In the genomic region with DNA sequence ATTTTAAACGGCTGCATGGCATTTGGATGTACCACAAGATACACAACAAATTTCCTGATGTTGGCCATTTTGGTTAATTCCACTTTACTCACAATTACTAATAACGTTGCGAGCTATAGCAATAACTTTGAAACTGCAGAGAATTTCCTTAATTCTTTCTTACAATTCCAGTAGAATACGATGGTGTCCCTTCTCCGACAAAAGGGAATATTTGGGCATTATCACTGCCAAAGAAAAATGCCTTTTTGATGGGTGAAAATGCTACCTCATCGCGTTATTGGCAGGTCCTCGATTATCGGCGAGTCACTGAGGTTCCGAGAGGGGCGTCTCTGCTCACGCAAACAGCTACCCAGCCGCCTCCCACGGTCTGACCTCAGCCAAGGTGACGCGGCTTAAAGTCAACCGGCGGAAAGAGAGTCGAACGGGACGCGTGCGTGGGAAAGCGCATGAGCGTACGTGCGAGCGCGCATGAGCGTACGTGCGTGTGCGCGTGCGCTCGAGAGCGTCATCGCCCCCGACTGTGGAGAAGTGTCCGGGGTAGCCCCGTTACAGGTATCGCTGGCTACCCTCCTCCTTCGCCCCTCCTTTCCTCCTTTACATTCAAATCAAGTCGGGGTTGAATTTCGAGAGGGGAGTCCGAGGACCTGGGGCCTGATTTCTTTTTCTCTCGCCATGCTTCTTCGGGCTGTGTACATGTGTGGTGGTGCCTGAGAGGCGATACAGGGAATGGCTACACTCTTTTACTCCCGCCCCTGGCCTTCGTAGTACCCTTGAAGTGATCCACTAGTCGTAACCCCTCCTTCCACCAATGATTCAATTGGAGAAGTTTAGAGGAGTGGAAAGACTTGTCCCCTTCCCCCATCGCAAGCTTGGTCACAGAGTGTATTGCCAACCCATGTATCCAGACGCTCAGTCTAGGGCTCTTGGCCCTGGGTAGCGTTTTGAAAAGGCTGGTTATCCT, we compare ENCODE assay signal across 1 cellular context.
A peak's percentile ranks its signal among the peaks of the same experiment; 100 is the strongest.
TF ChIP-seq lines count a peak whose summit lies in the region.

Gene OXSM, plus strand, starts transcription at position 495 of the 961 bp plus-strand sequence. CDS start 931 bp downstream, outside the sequence.

TF ChIP-seq in K562, 482 proteins besides CTCF, POLR2A, EP300 and RAD21 (continued from another document and continues in another):
- TF ChIP-seq USF1 (CRISPR knock-in tag; IDR thresholded peaks at IDR 0.05) (peak; percentile 46; the same call in 1 of the 2 replicates), TEAD1 (CRISPR knock-in tag; IDR thresholded peaks at IDR 0.05) (peak in 1 of 2 experiments; percentile 85; a peak in 2 of 4 replicates), ZNF324 (CRISPR knock-in tag; IDR thresholded peaks at IDR 0.05) (no peak), XRCC5 (IDR thresholded peaks at IDR 0.05; ENCODE audit: low read depth, low read length) (no peak), MAFG (tag; conservative IDR thresholded peaks at IDR 0.05) (peak; percentile 90), NFRKB (IDR thresholded peaks at IDR 0.05; ENCODE audit: low read depth) (peak; percentile 56), NONO (IDR thresholded peaks at IDR 0.05; ENCODE audit: low read depth in 2 of 2, low read length in 1 of 2) (no peak), HNRNPLL (IDR thresholded peaks at IDR 0.05; ENCODE audit: low read depth, low read length, poor library complexity, severe bottlenecking) (peak; percentile 92), RAD51 (IDR thresholded peaks at IDR 0.05; ENCODE audit: borderline replicate concordance, low read depth) (no peak), ZKSCAN3 (CRISPR knock-in tag; IDR thresholded peaks at IDR 0.05) (no peak), CREBBP (IDR thresholded peaks at IDR 0.05; ENCODE audit: low read depth, low read length) (no peak), SNIP1 (IDR thresholded peaks at IDR 0.05; ENCODE audit: low read depth) (no peak), HMG20B (CRISPR knock-in tag; IDR thresholded peaks at IDR 0.05) (no peak), NCOA1 (IDR thresholded peaks at IDR 0.05; ENCODE audit: low read depth) (peak; percentile 78; the same call in 1 of the 2 replicates), E2F8 (IDR thresholded peaks at IDR 0.05; ENCODE audit: low read depth, partially characterized antibody) (no peak), ZNF431 (CRISPR knock-in tag; IDR thresholded peaks at IDR 0.05) (no peak), POU5F1 (IDR thresholded peaks at IDR 0.05; ENCODE audit: borderline replicate concordance, low read depth, low read length, partially characterized antibody) (no peak), PML (IDR thresholded peaks at IDR 0.05; ENCODE audit: low read length) (peak; percentile 59; the same call in 1 of the 2 replicates)
- TF ChIP-seq, protein P1, sequence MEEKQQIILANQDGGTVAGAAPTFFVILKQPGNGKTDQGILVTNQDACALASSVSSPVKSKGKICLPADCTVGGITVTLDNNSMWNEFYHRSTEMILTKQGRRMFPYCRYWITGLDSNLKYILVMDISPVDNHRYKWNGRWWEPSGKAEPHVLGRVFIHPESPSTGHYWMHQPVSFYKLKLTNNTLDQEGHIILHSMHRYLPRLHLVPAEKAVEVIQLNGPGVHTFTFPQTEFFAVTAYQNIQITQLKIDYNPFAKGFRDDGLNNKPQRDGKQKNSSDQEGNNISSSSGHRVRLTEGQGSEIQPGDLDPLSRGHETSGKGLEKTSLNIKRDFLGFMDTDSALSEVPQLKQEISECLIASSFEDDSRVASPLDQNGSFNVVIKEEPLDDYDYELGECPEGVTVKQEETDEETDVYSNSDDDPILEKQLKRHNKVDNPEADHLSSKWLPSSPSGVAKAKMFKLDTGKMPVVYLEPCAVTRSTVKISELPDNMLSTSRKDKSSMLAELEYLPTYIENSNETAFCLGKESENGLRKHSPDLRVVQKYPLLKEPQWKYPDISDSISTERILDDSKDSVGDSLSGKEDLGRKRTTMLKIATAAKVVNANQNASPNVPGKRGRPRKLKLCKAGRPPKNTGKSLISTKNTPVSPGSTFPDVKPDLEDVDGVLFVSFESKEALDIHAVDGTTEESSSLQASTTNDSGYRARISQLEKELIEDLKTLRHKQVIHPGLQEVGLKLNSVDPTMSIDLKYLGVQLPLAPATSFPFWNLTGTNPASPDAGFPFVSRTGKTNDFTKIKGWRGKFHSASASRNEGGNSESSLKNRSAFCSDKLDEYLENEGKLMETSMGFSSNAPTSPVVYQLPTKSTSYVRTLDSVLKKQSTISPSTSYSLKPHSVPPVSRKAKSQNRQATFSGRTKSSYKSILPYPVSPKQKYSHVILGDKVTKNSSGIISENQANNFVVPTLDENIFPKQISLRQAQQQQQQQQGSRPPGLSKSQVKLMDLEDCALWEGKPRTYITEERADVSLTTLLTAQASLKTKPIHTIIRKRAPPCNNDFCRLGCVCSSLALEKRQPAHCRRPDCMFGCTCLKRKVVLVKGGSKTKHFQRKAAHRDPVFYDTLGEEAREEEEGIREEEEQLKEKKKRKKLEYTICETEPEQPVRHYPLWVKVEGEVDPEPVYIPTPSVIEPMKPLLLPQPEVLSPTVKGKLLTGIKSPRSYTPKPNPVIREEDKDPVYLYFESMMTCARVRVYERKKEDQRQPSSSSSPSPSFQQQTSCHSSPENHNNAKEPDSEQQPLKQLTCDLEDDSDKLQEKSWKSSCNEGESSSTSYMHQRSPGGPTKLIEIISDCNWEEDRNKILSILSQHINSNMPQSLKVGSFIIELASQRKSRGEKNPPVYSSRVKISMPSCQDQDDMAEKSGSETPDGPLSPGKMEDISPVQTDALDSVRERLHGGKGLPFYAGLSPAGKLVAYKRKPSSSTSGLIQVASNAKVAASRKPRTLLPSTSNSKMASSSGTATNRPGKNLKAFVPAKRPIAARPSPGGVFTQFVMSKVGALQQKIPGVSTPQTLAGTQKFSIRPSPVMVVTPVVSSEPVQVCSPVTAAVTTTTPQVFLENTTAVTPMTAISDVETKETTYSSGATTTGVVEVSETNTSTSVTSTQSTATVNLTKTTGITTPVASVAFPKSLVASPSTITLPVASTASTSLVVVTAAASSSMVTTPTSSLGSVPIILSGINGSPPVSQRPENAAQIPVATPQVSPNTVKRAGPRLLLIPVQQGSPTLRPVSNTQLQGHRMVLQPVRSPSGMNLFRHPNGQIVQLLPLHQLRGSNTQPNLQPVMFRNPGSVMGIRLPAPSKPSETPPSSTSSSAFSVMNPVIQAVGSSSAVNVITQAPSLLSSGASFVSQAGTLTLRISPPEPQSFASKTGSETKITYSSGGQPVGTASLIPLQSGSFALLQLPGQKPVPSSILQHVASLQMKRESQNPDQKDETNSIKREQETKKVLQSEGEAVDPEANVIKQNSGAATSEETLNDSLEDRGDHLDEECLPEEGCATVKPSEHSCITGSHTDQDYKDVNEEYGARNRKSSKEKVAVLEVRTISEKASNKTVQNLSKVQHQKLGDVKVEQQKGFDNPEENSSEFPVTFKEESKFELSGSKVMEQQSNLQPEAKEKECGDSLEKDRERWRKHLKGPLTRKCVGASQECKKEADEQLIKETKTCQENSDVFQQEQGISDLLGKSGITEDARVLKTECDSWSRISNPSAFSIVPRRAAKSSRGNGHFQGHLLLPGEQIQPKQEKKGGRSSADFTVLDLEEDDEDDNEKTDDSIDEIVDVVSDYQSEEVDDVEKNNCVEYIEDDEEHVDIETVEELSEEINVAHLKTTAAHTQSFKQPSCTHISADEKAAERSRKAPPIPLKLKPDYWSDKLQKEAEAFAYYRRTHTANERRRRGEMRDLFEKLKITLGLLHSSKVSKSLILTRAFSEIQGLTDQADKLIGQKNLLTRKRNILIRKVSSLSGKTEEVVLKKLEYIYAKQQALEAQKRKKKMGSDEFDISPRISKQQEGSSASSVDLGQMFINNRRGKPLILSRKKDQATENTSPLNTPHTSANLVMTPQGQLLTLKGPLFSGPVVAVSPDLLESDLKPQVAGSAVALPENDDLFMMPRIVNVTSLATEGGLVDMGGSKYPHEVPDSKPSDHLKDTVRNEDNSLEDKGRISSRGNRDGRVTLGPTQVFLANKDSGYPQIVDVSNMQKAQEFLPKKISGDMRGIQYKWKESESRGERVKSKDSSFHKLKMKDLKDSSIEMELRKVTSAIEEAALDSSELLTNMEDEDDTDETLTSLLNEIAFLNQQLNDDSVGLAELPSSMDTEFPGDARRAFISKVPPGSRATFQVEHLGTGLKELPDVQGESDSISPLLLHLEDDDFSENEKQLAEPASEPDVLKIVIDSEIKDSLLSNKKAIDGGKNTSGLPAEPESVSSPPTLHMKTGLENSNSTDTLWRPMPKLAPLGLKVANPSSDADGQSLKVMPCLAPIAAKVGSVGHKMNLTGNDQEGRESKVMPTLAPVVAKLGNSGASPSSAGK (IDR thresholded peaks at IDR 0.05) = peak; percentile 92
- TF ChIP-seq, protein P2, sequence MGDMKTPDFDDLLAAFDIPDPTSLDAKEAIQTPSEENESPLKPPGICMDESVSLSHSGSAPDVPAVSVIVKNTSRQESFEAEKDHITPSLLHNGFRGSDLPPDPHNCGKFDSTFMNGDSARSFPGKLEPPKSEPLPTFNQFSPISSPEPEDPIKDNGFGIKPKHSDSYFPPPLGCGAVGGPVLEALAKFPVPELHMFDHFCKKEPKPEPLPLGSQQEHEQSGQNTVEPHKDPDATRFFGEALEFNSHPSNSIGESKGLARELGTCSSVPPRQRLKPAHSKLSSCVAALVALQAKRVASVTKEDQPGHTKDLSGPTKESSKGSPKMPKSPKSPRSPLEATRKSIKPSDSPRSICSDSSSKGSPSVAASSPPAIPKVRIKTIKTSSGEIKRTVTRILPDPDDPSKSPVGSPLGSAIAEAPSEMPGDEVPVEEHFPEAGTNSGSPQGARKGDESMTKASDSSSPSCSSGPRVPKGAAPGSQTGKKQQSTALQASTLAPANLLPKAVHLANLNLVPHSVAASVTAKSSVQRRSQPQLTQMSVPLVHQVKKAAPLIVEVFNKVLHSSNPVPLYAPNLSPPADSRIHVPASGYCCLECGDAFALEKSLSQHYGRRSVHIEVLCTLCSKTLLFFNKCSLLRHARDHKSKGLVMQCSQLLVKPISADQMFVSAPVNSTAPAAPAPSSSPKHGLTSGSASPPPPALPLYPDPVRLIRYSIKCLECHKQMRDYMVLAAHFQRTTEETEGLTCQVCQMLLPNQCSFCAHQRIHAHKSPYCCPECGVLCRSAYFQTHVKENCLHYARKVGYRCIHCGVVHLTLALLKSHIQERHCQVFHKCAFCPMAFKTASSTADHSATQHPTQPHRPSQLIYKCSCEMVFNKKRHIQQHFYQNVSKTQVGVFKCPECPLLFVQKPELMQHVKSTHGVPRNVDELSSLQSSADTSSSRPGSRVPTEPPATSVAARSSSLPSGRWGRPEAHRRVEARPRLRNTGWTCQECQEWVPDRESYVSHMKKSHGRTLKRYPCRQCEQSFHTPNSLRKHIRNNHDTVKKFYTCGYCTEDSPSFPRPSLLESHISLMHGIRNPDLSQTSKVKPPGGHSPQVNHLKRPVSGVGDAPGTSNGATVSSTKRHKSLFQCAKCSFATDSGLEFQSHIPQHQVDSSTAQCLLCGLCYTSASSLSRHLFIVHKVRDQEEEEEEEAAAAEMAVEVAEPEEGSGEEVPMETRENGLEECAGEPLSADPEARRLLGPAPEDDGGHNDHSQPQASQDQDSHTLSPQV (IDR thresholded peaks at IDR 0.05) = peak; percentile 91
- TF ChIP-seq, protein P3, sequence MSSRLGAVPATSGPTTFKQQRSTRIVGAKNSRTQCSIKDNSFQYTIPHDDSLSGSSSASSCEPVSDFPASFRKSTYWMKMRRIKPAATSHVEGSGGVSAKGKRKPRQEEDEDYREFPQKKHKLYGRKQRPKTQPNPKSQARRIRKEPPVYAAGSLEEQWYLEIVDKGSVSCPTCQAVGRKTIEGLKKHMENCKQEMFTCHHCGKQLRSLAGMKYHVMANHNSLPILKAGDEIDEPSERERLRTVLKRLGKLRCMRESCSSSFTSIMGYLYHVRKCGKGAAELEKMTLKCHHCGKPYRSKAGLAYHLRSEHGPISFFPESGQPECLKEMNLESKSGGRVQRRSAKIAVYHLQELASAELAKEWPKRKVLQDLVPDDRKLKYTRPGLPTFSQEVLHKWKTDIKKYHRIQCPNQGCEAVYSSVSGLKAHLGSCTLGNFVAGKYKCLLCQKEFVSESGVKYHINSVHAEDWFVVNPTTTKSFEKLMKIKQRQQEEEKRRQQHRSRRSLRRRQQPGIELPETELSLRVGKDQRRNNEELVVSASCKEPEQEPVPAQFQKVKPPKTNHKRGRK (tag; IDR thresholded peaks at IDR 0.05) = no peak
- TF ChIP-seq, protein P4, sequence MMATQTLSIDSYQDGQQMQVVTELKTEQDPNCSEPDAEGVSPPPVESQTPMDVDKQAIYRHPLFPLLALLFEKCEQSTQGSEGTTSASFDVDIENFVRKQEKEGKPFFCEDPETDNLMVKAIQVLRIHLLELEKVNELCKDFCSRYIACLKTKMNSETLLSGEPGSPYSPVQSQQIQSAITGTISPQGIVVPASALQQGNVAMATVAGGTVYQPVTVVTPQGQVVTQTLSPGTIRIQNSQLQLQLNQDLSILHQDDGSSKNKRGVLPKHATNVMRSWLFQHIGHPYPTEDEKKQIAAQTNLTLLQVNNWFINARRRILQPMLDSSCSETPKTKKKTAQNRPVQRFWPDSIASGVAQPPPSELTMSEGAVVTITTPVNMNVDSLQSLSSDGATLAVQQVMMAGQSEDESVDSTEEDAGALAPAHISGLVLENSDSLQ (IDR thresholded peaks at IDR 0.05) = peak; percentile 84
